ENCODE assay signal across 21 cellular contexts in genomic region chr18:23341383-23341782, GRCh38.
A peak's percentile ranks its signal among the peaks of the same experiment; 100 is the strongest.
DNase-seq lines count a peak whose midpoint lies in the region; ATAC-seq, FAIRE-seq and TF ChIP-seq lines count a peak whose summit lies in the region.
"Had no signal": no experiment of that assay in that cellular context is flagged by ENCODE, and none has a peak within 500 bp of the region (broad histone marks: within the 10 kb centered on the region; RNA-seq: fewer than 3 reads in every experiment).

No MANE protein-coding gene starts in this region.

- H3K9ac ChIP-seq in neuronal stem cell (ENCODE audit: low read depth, low read length, poor library complexity) (no peak overlapping the region), PC-3 (ENCODE audit: low read length) (no peak overlapping the region)

- H2AFZ ChIP-seq in neuronal stem cell (ENCODE audit: low read length) (no peak overlapping the region), PC-3 (ENCODE audit: low read length) (no peak overlapping the region)

- H3K4me1 ChIP-seq in esophagus squamous epithelium: peaks cover 0 to 20% (median 12%) of the 10 kb centered on the region in 3 donors
- no peaks in the 10 kb centered on the region for H3K4me1 ChIP-seq in spleen
- peaks cover 1 to 12% of the 10 kb centered on the region in 2 donors for H3K4me1 ChIP-seq in neuronal stem cell (ENCODE audit: control insufficient read depth in 2 of 2, insufficient read depth in 1 of 2, low read depth in 1 of 2, low read length in 2 of 2)
- H3K4me1 ChIP-seq in PC-3 (ENCODE audit: insufficient read depth, low read length): no peaks in the 10 kb centered on the region
- H3K4me1 ChIP-seq: right lobe of liver had no signal

- H3K27ac ChIP-seq in esophagus squamous epithelium (peak overlapping the region in 3 of 4 donors; percentile 42 to 61 (median 43)), spleen (no peak overlapping the region), neuronal stem cell (replicated peaks; ENCODE audit: low read length) (no peak overlapping the region), PC-3 (ENCODE audit: low read length) (no peak overlapping the region)
- H3K27ac ChIP-seq: adrenal gland, foreskin keratinocyte, right lobe of liver had no signal

- H2BK5ac ChIP-seq in neuronal stem cell (ENCODE audit: low read length): no peak overlapping the region

- H3K4me1 Mint-ChIP-seq in activated naive CD4-positive, alpha-beta T cell treated with anti-CD3 and anti-CD28 coated beads for 36 hours (ENCODE audit: low read depth): peaks cover 16% of the 10 kb centered on the region
- H3K4me1 Mint-ChIP-seq in activated naive CD4-positive, alpha-beta T cell treated with anti-CD3 and anti-CD28 coated beads, Interleukin-2, amount 10 ng/mL, durations not matched to agents 7 days and 5 days: no peaks in the 10 kb centered on the region
- peaks cover 12% of the 10 kb centered on the region for H3K4me1 Mint-ChIP-seq in stimulated activated naive CD8-positive, alpha-beta T cell treated with anti-CD3 and anti-CD28 coated beads, Interleukin-15, amount 100 ng/mL, for 72 hours

- H3F3A ChIP-seq in PC-3 (ENCODE audit: low read length, unreplicated experiment): no peaks in the 10 kb centered on the region

- no peak overlapping the region for H3K27ac Mint-ChIP-seq in activated naive CD4-positive, alpha-beta T cell treated with anti-CD3 and anti-CD28 coated beads for 36 hours
- no peak overlapping the region for H3K27ac Mint-ChIP-seq in activated naive CD4-positive, alpha-beta T cell treated with anti-CD3 and anti-CD28 coated beads, Interleukin-2, amount 10 ng/mL, durations not matched to agents 7 days and 5 days
- H3K27ac Mint-ChIP-seq in stimulated activated naive CD8-positive, alpha-beta T cell treated with anti-CD3 and anti-CD28 coated beads, Interleukin-15, amount 100 ng/mL, for 72 hours: peak overlapping the region in 1 of 2 donors; percentile 86
- H3K27ac Mint-ChIP-seq: activated B cell treated with CpG ODN at 0.5 μM for 24 hours; T-helper 1 cell treated with Interleukin-12 subunit alpha and Interleukin-12 subunit beta and Interleukin-4 antibody, amounts not matched to agents 30 μg/mL and 1 μg/mL, for 36 hours; type B pancreatic cell had no signal

- no peak overlapping the region for H2BK12ac ChIP-seq in neuronal stem cell (ENCODE audit: low read length)

- no peaks in the 10 kb centered on the region for H3K79me2 ChIP-seq in PC-3 (ENCODE audit: low read length)

- H3K9me3 Mint-ChIP-seq in activated naive CD4-positive, alpha-beta T cell treated with anti-CD3 and anti-CD28 coated beads for 36 hours: no peaks in the 10 kb centered on the region
- no peaks in the 10 kb centered on the region for H3K9me3 Mint-ChIP-seq in activated naive CD4-positive, alpha-beta T cell treated with anti-CD3 and anti-CD28 coated beads, Interleukin-2, amount 10 ng/mL, durations not matched to agents 7 days and 5 days
- H3K9me3 Mint-ChIP-seq in stimulated activated naive CD8-positive, alpha-beta T cell treated with anti-CD3 and anti-CD28 coated beads, Interleukin-15, amount 100 ng/mL, for 72 hours: no peaks in the 10 kb centered on the region
- H3K9me3 Mint-ChIP-seq: activated B cell treated with CpG ODN at 0.5 μM for 24 hours; T-helper 1 cell treated with Interleukin-12 subunit alpha and Interleukin-12 subunit beta and Interleukin-4 antibody, amounts not matched to agents 30 μg/mL and 1 μg/mL, for 36 hours; type B pancreatic cell had no signal

- no peak for TF ChIP-seq POLR2A in esophagus squamous epithelium (IDR thresholded peaks at IDR 0.05)
- TF ChIP-seq POLR2A in spleen (IDR thresholded peaks at IDR 0.05): no peak

- H4K20me1 ChIP-seq in PC-3 (ENCODE audit: low read length): no peaks in the 10 kb centered on the region

- no peak overlapping the region for H3K4me3 ChIP-seq in esophagus squamous epithelium
- H3K4me3 ChIP-seq in spleen: no peak overlapping the region
- no peak overlapping the region for H3K4me3 ChIP-seq in neuronal stem cell (ENCODE audit: low read length in 2 of 2)
- H3K4me3 ChIP-seq in PC-3 (ENCODE audit: low read length): no peak overlapping the region
- H3K4me3 ChIP-seq: adrenal gland, right lobe of liver had no signal

- intact Hi-C loops in activated naive CD4-positive, alpha-beta T cell treated with anti-CD3 and anti-CD28 coated beads for 36 hours (cut with micrococcal nuclease): no loop called here
- intact Hi-C loops in esophagus squamous epithelium (cut with DNase I) (no loop called here), spleen (cut with DNase I; ENCODE audit: low total_unique reads) (no loop called here), PC-3 (cut with micrococcal nuclease) (no loop called here)

- no peak overlapping the region for H3K4ac ChIP-seq in neuronal stem cell (ENCODE audit: low read length)

- no TSS peak for BruUV-seq in PC-3 (replicated peaks; lab: Mats Ljungman, UMichigan)

- no peak overlapping the region for H4K91ac ChIP-seq in neuronal stem cell (ENCODE audit: low read depth, low read length, poor library complexity)

- H3K27me3 ChIP-seq in esophagus squamous epithelium (no peaks in the 10 kb centered on the region), spleen (replicated peaks in 1 of 7) (no peaks in the 10 kb centered on the region), neuronal stem cell (ENCODE audit: control insufficient read depth in 3 of 3, insufficient read depth in 3 of 3, low read depth in 1 of 3, low read length in 3 of 3) (no peaks in the 10 kb centered on the region), PC-3 (ENCODE audit: low read length) (no peaks in the 10 kb centered on the region)
- H3K27me3 ChIP-seq: adrenal gland, foreskin keratinocyte, right lobe of liver had no signal

- H3K14ac ChIP-seq in neuronal stem cell (ENCODE audit: low read length): no peak overlapping the region

- peak; percentile 48 for ATAC-seq in stimulated activated naive CD8-positive, alpha-beta T cell treated with anti-CD3 and anti-CD28 coated beads, Interleukin-15, amount 100 ng/mL, for 72 hours
- no peak for ATAC-seq in PC-3
- ATAC-seq: foreskin keratinocyte had no signal

- H2BK15ac ChIP-seq in neuronal stem cell (ENCODE audit: low read length): no peak overlapping the region

- no peak overlapping the region for H4K8ac ChIP-seq in neuronal stem cell (ENCODE audit: low read depth, low read length)

- H3K9me2 ChIP-seq in PC-3 (replicated peaks; ENCODE audit: low read length): no peaks in the 10 kb centered on the region

- peak; percentile 30 for DNase-seq in activated naive CD4-positive, alpha-beta T cell treated with anti-CD3 and anti-CD28 coated beads for 36 hours
- DNase-seq in activated naive CD4-positive, alpha-beta T cell treated with anti-CD3 and anti-CD28 coated beads, Interleukin-2, amount 10 ng/mL, durations not matched to agents 7 days and 5 days: no peak
- DNase-seq in RCC 7860 (ENCODE audit: low spot score): peak; percentile 43
- DNase-seq in esophagus squamous epithelium (lab: John Stamatoyannopoulos, UW): no peak
- no peak for DNase-seq in stimulated activated naive CD8-positive, alpha-beta T cell treated with anti-CD3 and anti-CD28 coated beads, Interleukin-15, amount 100 ng/mL, for 72 hours
- no peak for DNase-seq in spleen
- no peak for DNase-seq in neuronal stem cell (ENCODE audit: low spot score)
- DNase-seq in PC-3: no peak
- DNase-seq: activated B cell treated with CpG ODN at 0.5 μM for 24 hours; activated CD8-positive, alpha-beta memory T cell treated with anti-CD3 and anti-CD28 coated beads, Interleukin-2, amount 50 U/mL, for 48 hours; adrenal gland; CD4-positive, alpha-beta memory T cell; foreskin keratinocyte; MV-4-11; NCI-H187 treated with DMSO at 0.1 percent for 48 hours; NCI-H510A; right lobe of liver; SIG-M5 had no signal

- no peak for FAIRE-seq in RCC 7860 (lab: Jason Lieb, UNC)
- FAIRE-seq: H1 had no signal

- H3K36me3 Mint-ChIP-seq in activated naive CD4-positive, alpha-beta T cell treated with anti-CD3 and anti-CD28 coated beads for 36 hours (ENCODE audit: low read depth): peaks cover 13% of the 10 kb centered on the region
- H3K36me3 Mint-ChIP-seq in activated naive CD4-positive, alpha-beta T cell treated with anti-CD3 and anti-CD28 coated beads, Interleukin-2, amount 10 ng/mL, durations not matched to agents 7 days and 5 days: peaks cover 2% of the 10 kb centered on the region
- H3K36me3 Mint-ChIP-seq: CD4-positive, alpha-beta memory T cell had no signal

- no peak overlapping the region for H2BK120ac ChIP-seq in neuronal stem cell (ENCODE audit: low read depth, low read length)

- H3K23ac ChIP-seq in neuronal stem cell (ENCODE audit: low read depth, low read length, poor library complexity): no peak overlapping the region

- no peak overlapping the region for H3K4me2 ChIP-seq in neuronal stem cell (ENCODE audit: insufficient read depth, low read length, poor library complexity, severe bottlenecking)
- H3K4me2 ChIP-seq in PC-3 (ENCODE audit: low read length): no peak overlapping the region

- 38 to 41% methylated on average over 9 of the region's 9 CpGs for WGBS in esophagus squamous epithelium, 2 donors
- 81 to 89% (median 85%) methylated on average over 9 of the region's 9 CpGs for WGBS in spleen, 5 donors
- no CpG with 5 or more reads among the region's 9 CpGs for WGBS in neuronal stem cell (ENCODE audit: extremely low coverage in 2 of 2, insufficient read length in 2 of 2, insufficient replicate concordance in 1 of 2), 2 donors

- CTCF ChIA-PET in activated naive CD4-positive, alpha-beta T cell treated with anti-CD3 and anti-CD28 coated beads for 36 hours (lab: Charles Lee): no interaction called here
- CTCF ChIA-PET in activated naive CD4-positive, alpha-beta T cell treated with anti-CD3 and anti-CD28 coated beads, Interleukin-2, amount 10 ng/mL, durations not matched to agents 7 days and 5 days (lab: Charles Lee): interaction anchor here (0.9 kb wide), 1 partner anchor 112 kb away, joined by 3 read pairs; no protein-coding TSS in a partner anchor
- CTCF ChIA-PET in PC-3 (lab: Charles Lee): no interaction called here

- TF ChIP-seq CTCF in esophagus squamous epithelium (IDR thresholded peaks at IDR 0.05): no peak
- TF ChIP-seq CTCF in spleen (IDR thresholded peaks at IDR 0.05 in 8 of 11, conservative IDR thresholded peaks at IDR 0.05 in 3 of 11): no peak
- TF ChIP-seq CTCF in PC-3 (conservative IDR thresholded peaks at IDR 0.05; ENCODE audit: low read depth, low read length): no peak

- H3K18ac ChIP-seq in neuronal stem cell (ENCODE audit: low read length): no peak overlapping the region

- no peaks in the 10 kb centered on the region for H3K79me1 ChIP-seq in neuronal stem cell (ENCODE audit: low read depth, low read length)

- no peak overlapping the region for H2AK5ac ChIP-seq in neuronal stem cell (ENCODE audit: low read depth, low read length)

- no peak overlapping the region for H3K4me3 Mint-ChIP-seq in activated naive CD4-positive, alpha-beta T cell treated with anti-CD3 and anti-CD28 coated beads for 36 hours
- no peak overlapping the region for H3K4me3 Mint-ChIP-seq in activated naive CD4-positive, alpha-beta T cell treated with anti-CD3 and anti-CD28 coated beads, Interleukin-2, amount 10 ng/mL, durations not matched to agents 7 days and 5 days
- peak overlapping the region in 1 of 2 donors; percentile 8 for H3K4me3 Mint-ChIP-seq in stimulated activated naive CD8-positive, alpha-beta T cell treated with anti-CD3 and anti-CD28 coated beads, Interleukin-15, amount 100 ng/mL, for 72 hours
- H3K4me3 Mint-ChIP-seq: activated B cell treated with CpG ODN at 0.5 μM for 24 hours; CD4-positive, alpha-beta memory T cell; T-helper 1 cell treated with Interleukin-12 subunit alpha and Interleukin-12 subunit beta and Interleukin-4 antibody, amounts not matched to agents 30 μg/mL and 1 μg/mL, for 36 hours; type B pancreatic cell had no signal

- H3K9me3 ChIP-seq in esophagus squamous epithelium: no peaks in the 10 kb centered on the region
- no peaks in the 10 kb centered on the region for H3K9me3 ChIP-seq in spleen
- H3K9me3 ChIP-seq in neuronal stem cell (replicated peaks in 1 of 2; ENCODE audit: control insufficient read depth in 2 of 2, insufficient read depth in 1 of 2, low read depth in 1 of 2, low read length in 2 of 2): no peaks in the 10 kb centered on the region
- no peaks in the 10 kb centered on the region for H3K9me3 ChIP-seq in PC-3 (ENCODE audit: low read length)
- H3K9me3 ChIP-seq: adrenal gland, right lobe of liver had no signal

- no peaks in the 10 kb centered on the region for H3K27me3 Mint-ChIP-seq in activated naive CD4-positive, alpha-beta T cell treated with anti-CD3 and anti-CD28 coated beads for 36 hours (ENCODE audit: low read depth)
- H3K27me3 Mint-ChIP-seq in activated naive CD4-positive, alpha-beta T cell treated with anti-CD3 and anti-CD28 coated beads, Interleukin-2, amount 10 ng/mL, durations not matched to agents 7 days and 5 days: no peaks in the 10 kb centered on the region
- no peaks in the 10 kb centered on the region for H3K27me3 Mint-ChIP-seq in stimulated activated naive CD8-positive, alpha-beta T cell treated with anti-CD3 and anti-CD28 coated beads, Interleukin-15, amount 100 ng/mL, for 72 hours
- H3K27me3 Mint-ChIP-seq: activated B cell treated with CpG ODN at 0.5 μM for 24 hours; CD4-positive, alpha-beta memory T cell; type B pancreatic cell had no signal

- H3K36me3 ChIP-seq in esophagus squamous epithelium (no peaks in the 10 kb centered on the region), spleen (peaks cover 0 to 5% (median 0%) of the 10 kb centered on the region in 6 donors), neuronal stem cell (replicated peaks in 1 of 2; ENCODE audit: control insufficient read depth in 2 of 2, insufficient read depth in 2 of 2, low read length in 2 of 2) (no peaks in the 10 kb centered on the region), PC-3 (ENCODE audit: low read depth, low read length) (no peaks in the 10 kb centered on the region)
- H3K36me3 ChIP-seq: adrenal gland, right lobe of liver had no signal

- POLR2A ChIA-PET in PC-3 (lab: Charles Lee; ENCODE audit: unreplicated experiment): no interaction called here

Comparison
In these comparisons a context has a peak if more than half of its experiments do, and no peak if none do; other contexts are left out.
1. DNase-seq: peak in activated naive CD4-positive, alpha-beta T cell treated with anti-CD3 and anti-CD28 coated beads for 36 hours (single experiment) and RCC 7860 (single experiment); none in activated naive CD4-positive, alpha-beta T cell treated with anti-CD3 and anti-CD28 coated beads, Interleukin-2, amount 10 ng/mL, durations not matched to agents 7 days and 5 days (single experiment), esophagus squamous epithelium (single experiment), stimulated activated naive CD8-positive, alpha-beta T cell treated with anti-CD3 and anti-CD28 coated beads, Interleukin-15, amount 100 ng/mL, for 72 hours (0 of 2), spleen (single experiment), neuronal stem cell (single experiment) and PC-3 (single experiment).
2. H3K27ac ChIP-seq: peak in esophagus squamous epithelium (3 of 4); none in spleen (0 of 8), neuronal stem cell (single experiment) and PC-3 (single experiment).